1 cellular context compared by ENCODE assay signal in genomic region chr10:100817268-100817839, GRCh38.
TF ChIP-seq lines count a peak whose summit lies in the region.

No MANE protein-coding gene starts in this region.

TF ChIP-seq in H1, 55 proteins besides CTCF, POLR2A, EP300 and RAD21 (continued from another document):
- TF ChIP-seq EGR1 (IDR thresholded peaks at IDR 0.05; ENCODE audit: borderline replicate concordance, low read depth, low read length) = no peak
- TF ChIP-seq GABPA (IDR thresholded peaks at IDR 0.05; ENCODE audit: borderline replicate concordance, insufficient read depth, low read length) = no peak; the same call in 1 of the 2 replicates
- no peak for TF ChIP-seq POU5F1 (IDR thresholded peaks at IDR 0.05; ENCODE audit: low read depth, low read length)
- TF ChIP-seq NANOG (IDR thresholded peaks at IDR 0.05; ENCODE audit: insufficient read depth, low read depth, low read length, poor library complexity, severe bottlenecking) = peak; percentile 6
- no peak for TF ChIP-seq GTF2F1 (IDR thresholded peaks at IDR 0.05; ENCODE audit: borderline replicate concordance, low read depth, low read length)
- TF ChIP-seq SP1 (IDR thresholded peaks at IDR 0.05; ENCODE audit: low read depth, low read length) = no peak
- TF ChIP-seq KDM4A (IDR thresholded peaks at IDR 0.05; ENCODE audit: low read depth, low read length, severe bottlenecking) = no peak
- TF ChIP-seq, protein P1, sequence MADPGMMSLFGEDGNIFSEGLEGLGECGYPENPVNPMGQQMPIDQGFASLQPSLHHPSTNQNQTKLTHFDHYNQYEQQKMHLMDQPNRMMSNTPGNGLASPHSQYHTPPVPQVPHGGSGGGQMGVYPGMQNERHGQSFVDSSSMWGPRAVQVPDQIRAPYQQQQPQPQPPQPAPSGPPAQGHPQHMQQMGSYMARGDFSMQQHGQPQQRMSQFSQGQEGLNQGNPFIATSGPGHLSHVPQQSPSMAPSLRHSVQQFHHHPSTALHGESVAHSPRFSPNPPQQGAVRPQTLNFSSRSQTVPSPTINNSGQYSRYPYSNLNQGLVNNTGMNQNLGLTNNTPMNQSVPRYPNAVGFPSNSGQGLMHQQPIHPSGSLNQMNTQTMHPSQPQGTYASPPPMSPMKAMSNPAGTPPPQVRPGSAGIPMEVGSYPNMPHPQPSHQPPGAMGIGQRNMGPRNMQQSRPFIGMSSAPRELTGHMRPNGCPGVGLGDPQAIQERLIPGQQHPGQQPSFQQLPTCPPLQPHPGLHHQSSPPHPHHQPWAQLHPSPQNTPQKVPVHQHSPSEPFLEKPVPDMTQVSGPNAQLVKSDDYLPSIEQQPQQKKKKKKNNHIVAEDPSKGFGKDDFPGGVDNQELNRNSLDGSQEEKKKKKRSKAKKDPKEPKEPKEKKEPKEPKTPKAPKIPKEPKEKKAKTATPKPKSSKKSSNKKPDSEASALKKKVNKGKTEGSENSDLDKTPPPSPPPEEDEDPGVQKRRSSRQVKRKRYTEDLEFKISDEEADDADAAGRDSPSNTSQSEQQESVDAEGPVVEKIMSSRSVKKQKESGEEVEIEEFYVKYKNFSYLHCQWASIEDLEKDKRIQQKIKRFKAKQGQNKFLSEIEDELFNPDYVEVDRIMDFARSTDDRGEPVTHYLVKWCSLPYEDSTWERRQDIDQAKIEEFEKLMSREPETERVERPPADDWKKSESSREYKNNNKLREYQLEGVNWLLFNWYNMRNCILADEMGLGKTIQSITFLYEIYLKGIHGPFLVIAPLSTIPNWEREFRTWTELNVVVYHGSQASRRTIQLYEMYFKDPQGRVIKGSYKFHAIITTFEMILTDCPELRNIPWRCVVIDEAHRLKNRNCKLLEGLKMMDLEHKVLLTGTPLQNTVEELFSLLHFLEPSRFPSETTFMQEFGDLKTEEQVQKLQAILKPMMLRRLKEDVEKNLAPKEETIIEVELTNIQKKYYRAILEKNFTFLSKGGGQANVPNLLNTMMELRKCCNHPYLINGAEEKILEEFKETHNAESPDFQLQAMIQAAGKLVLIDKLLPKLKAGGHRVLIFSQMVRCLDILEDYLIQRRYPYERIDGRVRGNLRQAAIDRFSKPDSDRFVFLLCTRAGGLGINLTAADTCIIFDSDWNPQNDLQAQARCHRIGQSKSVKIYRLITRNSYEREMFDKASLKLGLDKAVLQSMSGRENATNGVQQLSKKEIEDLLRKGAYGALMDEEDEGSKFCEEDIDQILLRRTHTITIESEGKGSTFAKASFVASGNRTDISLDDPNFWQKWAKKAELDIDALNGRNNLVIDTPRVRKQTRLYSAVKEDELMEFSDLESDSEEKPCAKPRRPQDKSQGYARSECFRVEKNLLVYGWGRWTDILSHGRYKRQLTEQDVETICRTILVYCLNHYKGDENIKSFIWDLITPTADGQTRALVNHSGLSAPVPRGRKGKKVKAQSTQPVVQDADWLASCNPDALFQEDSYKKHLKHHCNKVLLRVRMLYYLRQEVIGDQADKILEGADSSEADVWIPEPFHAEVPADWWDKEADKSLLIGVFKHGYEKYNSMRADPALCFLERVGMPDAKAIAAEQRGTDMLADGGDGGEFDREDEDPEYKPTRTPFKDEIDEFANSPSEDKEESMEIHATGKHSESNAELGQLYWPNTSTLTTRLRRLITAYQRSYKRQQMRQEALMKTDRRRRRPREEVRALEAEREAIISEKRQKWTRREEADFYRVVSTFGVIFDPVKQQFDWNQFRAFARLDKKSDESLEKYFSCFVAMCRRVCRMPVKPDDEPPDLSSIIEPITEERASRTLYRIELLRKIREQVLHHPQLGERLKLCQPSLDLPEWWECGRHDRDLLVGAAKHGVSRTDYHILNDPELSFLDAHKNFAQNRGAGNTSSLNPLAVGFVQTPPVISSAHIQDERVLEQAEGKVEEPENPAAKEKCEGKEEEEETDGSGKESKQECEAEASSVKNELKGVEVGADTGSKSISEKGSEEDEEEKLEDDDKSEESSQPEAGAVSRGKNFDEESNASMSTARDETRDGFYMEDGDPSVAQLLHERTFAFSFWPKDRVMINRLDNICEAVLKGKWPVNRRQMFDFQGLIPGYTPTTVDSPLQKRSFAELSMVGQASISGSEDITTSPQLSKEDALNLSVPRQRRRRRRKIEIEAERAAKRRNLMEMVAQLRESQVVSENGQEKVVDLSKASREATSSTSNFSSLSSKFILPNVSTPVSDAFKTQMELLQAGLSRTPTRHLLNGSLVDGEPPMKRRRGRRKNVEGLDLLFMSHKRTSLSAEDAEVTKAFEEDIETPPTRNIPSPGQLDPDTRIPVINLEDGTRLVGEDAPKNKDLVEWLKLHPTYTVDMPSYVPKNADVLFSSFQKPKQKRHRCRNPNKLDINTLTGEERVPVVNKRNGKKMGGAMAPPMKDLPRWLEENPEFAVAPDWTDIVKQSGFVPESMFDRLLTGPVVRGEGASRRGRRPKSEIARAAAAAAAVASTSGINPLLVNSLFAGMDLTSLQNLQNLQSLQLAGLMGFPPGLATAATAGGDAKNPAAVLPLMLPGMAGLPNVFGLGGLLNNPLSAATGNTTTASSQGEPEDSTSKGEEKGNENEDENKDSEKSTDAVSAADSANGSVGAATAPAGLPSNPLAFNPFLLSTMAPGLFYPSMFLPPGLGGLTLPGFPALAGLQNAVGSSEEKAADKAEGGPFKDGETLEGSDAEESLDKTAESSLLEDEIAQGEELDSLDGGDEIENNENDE (IDR thresholded peaks at IDR 0.05; ENCODE audit: insufficient replicate concordance, low read length) = no peak
- TF ChIP-seq CREB1 (IDR thresholded peaks at IDR 0.05) = no peak
- TF ChIP-seq CHD2 (IDR thresholded peaks at IDR 0.05; ENCODE audit: low read length) = no peak
- TF ChIP-seq POLR2AphosphoS5 (IDR thresholded peaks at IDR 0.05; ENCODE audit: low read depth, low read length) = no peak
- TF ChIP-seq HDAC6 (IDR thresholded peaks at IDR 0.05; ENCODE audit: low read depth, low read length) = no peak
- TF ChIP-seq, protein P2, sequence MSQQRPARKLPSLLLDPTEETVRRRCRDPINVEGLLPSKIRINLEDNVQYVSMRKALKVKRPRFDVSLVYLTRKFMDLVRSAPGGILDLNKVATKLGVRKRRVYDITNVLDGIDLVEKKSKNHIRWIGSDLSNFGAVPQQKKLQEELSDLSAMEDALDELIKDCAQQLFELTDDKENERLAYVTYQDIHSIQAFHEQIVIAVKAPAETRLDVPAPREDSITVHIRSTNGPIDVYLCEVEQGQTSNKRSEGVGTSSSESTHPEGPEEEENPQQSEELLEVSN (IDR thresholded peaks at IDR 0.05) = no peak
- TF ChIP-seq FOSL1 (IDR thresholded peaks at IDR 0.05; ENCODE audit: insufficient read depth, low read depth, low read length) = no peak
- no peak for TF ChIP-seq NRF1 (IDR thresholded peaks at IDR 0.05; ENCODE audit: low read depth, low read length)
- no peak for TF ChIP-seq SIX5 (IDR thresholded peaks at IDR 0.05; ENCODE audit: low read depth, low read length)
- peak; percentile 60 for TF ChIP-seq EZH2 (IDR thresholded peaks at IDR 0.05; ENCODE audit: low read depth, low read length, severe bottlenecking)
- TF ChIP-seq RNF2 (IDR thresholded peaks at IDR 0.05; ENCODE audit: borderline replicate concordance, low read depth, low read length, missing control alignments, poor library complexity, severe bottlenecking) = no peak
- no peak for TF ChIP-seq SIN3A (conservative IDR thresholded peaks at IDR 0.05 in 1 of 2, IDR thresholded peaks at IDR 0.05 in 1 of 2; ENCODE audit: low read depth in 1 of 2, low read length in 2 of 2)
- no peak for TF ChIP-seq CEBPB (IDR thresholded peaks at IDR 0.05; ENCODE audit: low read depth, low read length)
- 0 out of 2 replicates have a peak, but pooled peaks have one; percentile 10 for TF ChIP-seq YY1 (IDR thresholded peaks at IDR 0.05; ENCODE audit: low read depth, low read length)
- TF ChIP-seq BRCA1 (IDR thresholded peaks at IDR 0.05; ENCODE audit: low read depth, low read length) = no peak
- TF ChIP-seq KDM1A (IDR thresholded peaks at IDR 0.05; ENCODE audit: borderline replicate concordance, low read length) = no peak
TF ChIP-seq in H1: peak in this region for 4.
